Comparison of ENCODE assay signal across 18 cellular contexts in the genomic region with DNA sequence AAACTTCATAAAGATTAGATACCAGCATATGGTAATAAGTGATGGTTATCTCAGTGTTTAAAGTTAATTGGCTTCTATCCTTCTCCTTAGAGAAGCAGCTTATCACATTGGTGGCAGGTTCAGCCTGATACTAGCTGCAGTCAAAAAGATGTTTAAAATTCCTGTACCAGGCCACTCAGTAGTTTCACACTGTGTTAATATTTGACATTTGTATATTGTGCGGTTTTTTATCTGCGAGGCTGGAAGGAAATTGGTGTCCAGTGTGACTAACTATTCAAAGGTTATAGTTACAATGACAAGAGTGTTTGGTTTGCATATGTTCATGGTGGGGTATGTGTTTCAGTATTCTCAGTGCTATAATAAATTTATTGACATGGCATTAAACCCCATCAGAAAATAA. TPM values are rescaled to one million over a fixed set of nuclear protein-coding genes. Genes with fewer than 3 reads are reported as not detected.
DNase-seq lines count a peak whose midpoint lies in the region; ATAC-seq, FAIRE-seq and TF ChIP-seq lines count a peak whose summit lies in the region.
"Had no signal": no experiment of that assay in that cellular context is flagged by ENCODE, and none has a peak within 500 bp of the region (broad histone marks: within the 10 kb centered on the region; RNA-seq: fewer than 3 reads in every experiment).

No MANE protein-coding gene starts in this region.

- TF ChIP-seq CTCF in A549 (IDR thresholded peaks at IDR 0.05): no peak
- no peak for TF ChIP-seq CTCF in choroid plexus epithelial cell (conservative IDR thresholded peaks at IDR 0.05; ENCODE audit: low read depth, low read length)
- no peak for TF ChIP-seq CTCF in retinal pigment epithelial cell (conservative IDR thresholded peaks at IDR 0.05; ENCODE audit: low read depth, low read length)

- H3K4me1 ChIP-seq in A549: peaks cover 3% of the 10 kb centered on the region; the same call in 1 of the 3 replicates
- H3K4me1 ChIP-seq: BLaER1 treated with 17β-estradiol and CSF1 and Interleukin-3, amounts not matched to agents 10 nM and 100 nM had no signal

- FAIRE-seq in A549 (lab: Jason Lieb, UNC): peak; percentile 78
- FAIRE-seq: GM18507 had no signal

- H3K4me3 ChIP-seq in A549 (no peak overlapping the region), choroid plexus epithelial cell (ENCODE audit: low read depth, low read length) (no peak overlapping the region), retinal pigment epithelial cell (ENCODE audit: low read length) (no peak overlapping the region)
- H3K4me3 ChIP-seq: BLaER1 treated with 17β-estradiol and CSF1 and Interleukin-3, amounts not matched to agents 10 nM and 100 nM; GM23338 had no signal

- POLR2A ChIA-PET in A549 (lab: Yijun Ruan, JAX): no interaction called here

- no peak for TF ChIP-seq RAD21 in A549 (conservative IDR thresholded peaks at IDR 0.05 in 1 of 2, IDR thresholded peaks at IDR 0.05 in 1 of 2)

- ATAC-seq in A549 (no peak), GM19025 (IDR thresholded peaks at IDR 0.05; ENCODE audit: low read depth, unreplicated experiment) (peak; percentile 58)
- ATAC-seq: GM23338 had no signal

- no peak overlapping the region for H3K27ac ChIP-seq in A549
- H3K27ac ChIP-seq: BLaER1 treated with 17β-estradiol and CSF1 and Interleukin-3, amounts not matched to agents 10 nM and 100 nM had no signal

- TF ChIP-seq POLR2A in A549 (IDR thresholded peaks at IDR 0.05; ENCODE audit: low read length): no peak

- 14% methylated on average over 2 of the region's 2 CpGs for WGBS in A549 (ENCODE audit: missing lambda C conversion rate)

- CTCF ChIA-PET in A549 (lab: Yijun Ruan, JAX): interaction anchor here (0.6 kb wide), 1 partner anchor 115 kb away, joined by 3 read pairs; no protein-coding TSS in a partner anchor

- no peak for TF ChIP-seq EP300 in A549 (IDR thresholded peaks at IDR 0.05)

- no peak for DNase-seq in A549 (ENCODE audit: low read depth in 1 of 2, low spot score in 1 of 2)
- DNase-seq in choroid plexus epithelial cell (ENCODE audit: low read depth): peak; percentile 37
- peak; percentile 46 for DNase-seq in retinal pigment epithelial cell (ENCODE audit: low read depth)
- DNase-seq in NOMO-1 (lab: John Stamatoyannopoulos, UW; ENCODE audit: unreplicated experiment in 2 of 2): no peak
- DNase-seq in ureter (ENCODE audit: low spot score): no peak
- no peak for DNase-seq in central memory CD4-positive, alpha-beta T cell
- DNase-seq: 8988T; ACHN; Calu3; CD4-positive, CD25-positive, alpha-beta regulatory T cell; DMS 273 treated with DMSO at 0.1 percent for 48 hours; H7; KG1 had no signal

- no peaks in the 10 kb centered on the region for H3K9me3 ChIP-seq in A549
- H3K9me3 ChIP-seq: BLaER1 treated with 17β-estradiol and CSF1 and Interleukin-3, amounts not matched to agents 10 nM and 100 nM had no signal

- H3K4me2 ChIP-seq in A549: no peak overlapping the region
- H3K4me2 ChIP-seq: BLaER1 treated with 17β-estradiol and CSF1 and Interleukin-3, amounts not matched to agents 10 nM and 100 nM; GM23338 had no signal

TF ChIP-seq in A549, 52 proteins besides CTCF, POLR2A, EP300 and RAD21:
- TF ChIP-seq, protein P1, sequence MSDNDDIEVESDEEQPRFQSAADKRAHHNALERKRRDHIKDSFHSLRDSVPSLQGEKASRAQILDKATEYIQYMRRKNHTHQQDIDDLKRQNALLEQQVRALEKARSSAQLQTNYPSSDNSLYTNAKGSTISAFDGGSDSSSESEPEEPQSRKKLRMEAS (IDR thresholded peaks at IDR 0.05): no peak
- TF ChIP-seq, protein P2, sequence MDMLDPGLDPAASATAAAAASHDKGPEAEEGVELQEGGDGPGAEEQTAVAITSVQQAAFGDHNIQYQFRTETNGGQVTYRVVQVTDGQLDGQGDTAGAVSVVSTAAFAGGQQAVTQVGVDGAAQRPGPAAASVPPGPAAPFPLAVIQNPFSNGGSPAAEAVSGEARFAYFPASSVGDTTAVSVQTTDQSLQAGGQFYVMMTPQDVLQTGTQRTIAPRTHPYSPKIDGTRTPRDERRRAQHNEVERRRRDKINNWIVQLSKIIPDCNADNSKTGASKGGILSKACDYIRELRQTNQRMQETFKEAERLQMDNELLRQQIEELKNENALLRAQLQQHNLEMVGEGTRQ (IDR thresholded peaks at IDR 0.05): no peak
- TF ChIP-seq PHF8 (IDR thresholded peaks at IDR 0.05; ENCODE audit: borderline replicate concordance, low read depth): no peak
- no peak for TF ChIP-seq BHLHE40 (IDR thresholded peaks at IDR 0.05; ENCODE audit: low read depth, low read length)
- TF ChIP-seq CHD4 (IDR thresholded peaks at IDR 0.05; ENCODE audit: borderline replicate concordance): no peak
- no peak for TF ChIP-seq HEYL (CRISPR knock-in tag; IDR thresholded peaks at IDR 0.05)
- TF ChIP-seq NR3C1 (IDR thresholded peaks at IDR 0.05): no peak
- no peak for TF ChIP-seq FOSL2 (IDR thresholded peaks at IDR 0.05)
- TF ChIP-seq FOSL2 (CRISPR knock-in tag; IDR thresholded peaks at IDR 0.05): no peak
- no peak for TF ChIP-seq JUN (IDR thresholded peaks at IDR 0.05)
- TF ChIP-seq FOSB (CRISPR knock-in tag; IDR thresholded peaks at IDR 0.05): no peak
- no peak for TF ChIP-seq ZFP36 (IDR thresholded peaks at IDR 0.05; ENCODE audit: borderline replicate concordance, partially characterized antibody)
- TF ChIP-seq, protein P3, sequence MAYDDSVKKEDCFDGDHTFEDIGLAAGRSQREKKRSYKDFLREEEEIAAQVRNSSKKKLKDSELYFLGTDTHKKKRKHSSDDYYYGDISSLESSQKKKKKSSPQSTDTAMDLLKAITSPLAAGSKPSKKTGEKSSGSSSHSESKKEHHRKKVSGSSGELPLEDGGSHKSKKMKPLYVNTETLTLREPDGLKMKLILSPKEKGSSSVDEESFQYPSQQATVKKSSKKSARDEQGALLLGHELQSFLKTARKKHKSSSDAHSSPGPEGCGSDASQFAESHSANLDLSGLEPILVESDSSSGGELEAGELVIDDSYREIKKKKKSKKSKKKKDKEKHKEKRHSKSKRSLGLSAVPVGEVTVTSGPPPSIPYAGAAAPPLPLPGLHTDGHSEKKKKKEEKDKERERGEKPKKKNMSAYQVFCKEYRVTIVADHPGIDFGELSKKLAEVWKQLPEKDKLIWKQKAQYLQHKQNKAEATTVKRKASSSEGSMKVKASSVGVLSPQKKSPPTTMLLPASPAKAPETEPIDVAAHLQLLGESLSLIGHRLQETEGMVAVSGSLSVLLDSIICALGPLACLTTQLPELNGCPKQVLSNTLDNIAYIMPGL (CRISPR knock-in tag; IDR thresholded peaks at IDR 0.05; ENCODE audit: borderline replicate concordance): no peak

RNA-seq across cellular contexts. Expression of a gene that starts 27.5 kb away (rescaled TPM):
- polyA plus RNA-seq in A549 (2011; rRNA removed) (2.9 and 3.3 TPM in 2 replicates), A549 (2017; fragmentation: RNase III; extraction: RNeasy Plus Mini Kit Qiagen cat#74134 plus additional on column Dnase treatment) (2.6 to 3.3 TPM (median 3.2 TPM) in 3 replicates)
- polyA plus RNA-seq in A549 (2012; cell fraction: cytosol; rRNA removed): 0.14 and 0.22 TPM in 2 replicates
- 0.11 and 0.22 TPM in 2 replicates for polyA plus RNA-seq in A549 (2012; cell fraction: nucleus; rRNA removed)
- 1.3 and 1.6 TPM in 2 replicates for polyA minus RNA-seq in A549 (2011; rRNA and poly(A)+ RNA removed)
- total RNA-seq in ureter: 11.1 TPM

RNA-seq across cellular contexts. Expression of a gene that starts 48.5 kb away (rescaled TPM):
- polyA plus RNA-seq in A549 (2011; rRNA removed) (0.20 and 0.22 TPM in 2 replicates), A549 (2017; fragmentation: RNase III; extraction: RNeasy Plus Mini Kit Qiagen cat#74134 plus additional on column Dnase treatment) (0.11 to 0.28 TPM (median 0.14 TPM) in 3 replicates)
- 0.01 TPM in 1 of 2 replicates, not detected in the other for polyA plus RNA-seq in A549 (2012; cell fraction: cytosol; rRNA removed)
- polyA plus RNA-seq in A549 (2012; cell fraction: nucleus; rRNA removed): 0.01 TPM in 1 of 2 replicates, not detected in the other
- polyA minus RNA-seq in A549 (2011; rRNA and poly(A)+ RNA removed): 0.12 and 0.34 TPM in 2 replicates
- total RNA-seq in ureter: 67.6 TPM
- total RNA-seq: CD4-positive, CD25-positive, alpha-beta regulatory T cell had no signal
- polyA plus RNA-seq: CD4-positive, CD25-positive, alpha-beta regulatory T cell; IgD-negative memory B cell had no signal

Comparison
In these comparisons a context has a peak if more than half of its experiments do, and no peak if none do; other contexts are left out.
1. DNase-seq: peak in choroid plexus epithelial cell (single experiment) and retinal pigment epithelial cell (single experiment); none in A549 (0 of 2), NOMO-1 (0 of 2), ureter (single experiment) and central memory CD4-positive, alpha-beta T cell (single experiment).